ENCODE assay signal across 1 cellular context in the genomic region with DNA sequence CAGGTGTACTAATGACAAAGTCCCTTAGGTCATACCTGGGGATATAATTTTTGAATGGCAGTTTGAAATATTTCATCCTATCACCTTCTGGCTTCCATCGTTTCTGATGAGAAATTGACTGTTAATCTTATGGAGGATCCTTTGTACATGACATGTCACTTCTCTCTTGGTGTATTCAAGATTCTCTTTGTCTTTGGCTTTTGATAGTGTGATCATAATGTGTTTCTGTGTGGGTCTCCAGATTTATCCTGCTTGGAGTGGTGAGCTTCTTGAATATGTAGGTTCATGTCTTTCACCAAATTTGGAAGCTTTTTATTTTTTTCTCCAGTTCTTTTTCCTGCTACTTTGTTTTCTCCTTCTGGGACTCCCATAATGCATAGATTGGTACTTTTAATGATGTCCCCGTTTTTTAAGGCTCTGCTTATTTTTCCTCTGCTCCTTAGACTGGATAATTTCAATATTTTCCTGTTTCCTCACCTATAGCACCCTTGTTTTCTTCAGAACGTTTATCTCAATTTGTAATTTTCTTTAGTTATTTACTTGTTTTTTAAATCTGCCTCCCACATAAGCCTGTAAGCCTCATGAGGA.
A peak's percentile ranks its signal among the peaks of the same experiment; 100 is the strongest.
TF ChIP-seq lines count a peak whose summit lies in the region.

No MANE protein-coding gene starts in this region.

TF ChIP-seq in WTC11, 78 proteins besides CTCF, POLR2A, EP300 and RAD21 (continued from another document):
- TF ChIP-seq, protein P1, sequence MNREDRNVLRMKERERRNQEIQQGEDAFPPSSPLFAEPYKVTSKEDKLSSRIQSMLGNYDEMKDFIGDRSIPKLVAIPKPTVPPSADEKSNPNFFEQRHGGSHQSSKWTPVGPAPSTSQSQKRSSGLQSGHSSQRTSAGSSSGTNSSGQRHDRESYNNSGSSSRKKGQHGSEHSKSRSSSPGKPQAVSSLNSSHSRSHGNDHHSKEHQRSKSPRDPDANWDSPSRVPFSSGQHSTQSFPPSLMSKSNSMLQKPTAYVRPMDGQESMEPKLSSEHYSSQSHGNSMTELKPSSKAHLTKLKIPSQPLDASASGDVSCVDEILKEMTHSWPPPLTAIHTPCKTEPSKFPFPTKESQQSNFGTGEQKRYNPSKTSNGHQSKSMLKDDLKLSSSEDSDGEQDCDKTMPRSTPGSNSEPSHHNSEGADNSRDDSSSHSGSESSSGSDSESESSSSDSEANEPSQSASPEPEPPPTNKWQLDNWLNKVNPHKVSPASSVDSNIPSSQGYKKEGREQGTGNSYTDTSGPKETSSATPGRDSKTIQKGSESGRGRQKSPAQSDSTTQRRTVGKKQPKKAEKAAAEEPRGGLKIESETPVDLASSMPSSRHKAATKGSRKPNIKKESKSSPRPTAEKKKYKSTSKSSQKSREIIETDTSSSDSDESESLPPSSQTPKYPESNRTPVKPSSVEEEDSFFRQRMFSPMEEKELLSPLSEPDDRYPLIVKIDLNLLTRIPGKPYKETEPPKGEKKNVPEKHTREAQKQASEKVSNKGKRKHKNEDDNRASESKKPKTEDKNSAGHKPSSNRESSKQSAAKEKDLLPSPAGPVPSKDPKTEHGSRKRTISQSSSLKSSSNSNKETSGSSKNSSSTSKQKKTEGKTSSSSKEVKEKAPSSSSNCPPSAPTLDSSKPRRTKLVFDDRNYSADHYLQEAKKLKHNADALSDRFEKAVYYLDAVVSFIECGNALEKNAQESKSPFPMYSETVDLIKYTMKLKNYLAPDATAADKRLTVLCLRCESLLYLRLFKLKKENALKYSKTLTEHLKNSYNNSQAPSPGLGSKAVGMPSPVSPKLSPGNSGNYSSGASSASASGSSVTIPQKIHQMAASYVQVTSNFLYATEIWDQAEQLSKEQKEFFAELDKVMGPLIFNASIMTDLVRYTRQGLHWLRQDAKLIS (CRISPR knock-in tag; IDR thresholded peaks at IDR 0.05; ENCODE audit: borderline replicate concordance), result no peak
- peak; percentile 91 for TF ChIP-seq ZNF317 (CRISPR knock-in tag; IDR thresholded peaks at IDR 0.05; ENCODE audit: borderline replicate concordance, low read depth)
TF ChIP-seq in WTC11: peak in this region for 1.
